23 cellular contexts compared by ENCODE assay signal in the genomic region with DNA sequence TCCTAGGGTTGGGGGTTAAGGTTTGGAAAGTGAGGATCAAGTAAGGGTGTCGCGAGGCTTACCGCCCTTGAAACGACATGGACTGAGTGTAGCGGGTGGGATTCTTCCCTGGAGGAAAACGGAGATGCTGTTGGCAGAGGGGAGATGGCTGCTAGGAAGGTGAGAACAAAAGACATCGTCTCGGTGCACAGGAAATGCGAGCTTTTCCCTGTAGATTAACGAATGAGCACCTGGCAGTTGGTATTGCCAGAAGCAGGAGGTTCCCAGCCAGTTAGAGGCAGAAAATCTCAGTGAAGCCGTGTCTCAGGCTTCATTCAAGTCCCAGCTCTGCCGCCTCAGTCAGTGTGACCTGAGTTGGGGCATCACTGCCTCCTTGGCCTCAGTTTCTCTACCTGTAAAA. TPM values are rescaled to one million over a fixed set of nuclear protein-coding genes. Genes with fewer than 3 reads are reported as not detected.
"Had no signal": no experiment of that assay in that cellular context is flagged by ENCODE, and none has a peak within 500 bp of the region (broad histone marks: within the 10 kb centered on the region; RNA-seq: fewer than 3 reads in every experiment).

No MANE protein-coding gene starts in this region.

- H3K27ac ChIP-seq: coronary artery, esophagus squamous epithelium, hepatocyte, left ventricle myocardium inferior, thoracic aorta had no signal

- H3K4me3 Mint-ChIP-seq: activated CD4-positive, alpha-beta T cell treated with anti-CD3 and anti-CD28 coated beads, Interleukin-2, amount 10 ng/mL, durations not matched to agents 24 days and 14 days; activated CD8-positive, alpha-beta T cell treated with anti-CD3 and anti-CD28 coated beads, Interleukin-2, amount 10 ng/mL, durations not matched to agents 7 days and 5 days; activated naive CD8-positive, alpha-beta T cell treated with anti-CD3 and anti-CD28 coated beads for 36 hours; natural killer cell treated with Interleukin-12 subunit alpha and Interleukin-12 subunit beta and Interleukin-15 and Interleukin-18, amount 100 ng/mL, for 72 hours; stimulated activated effector memory CD8-positive, alpha-beta T cell treated with anti-CD3 and anti-CD28 coated beads, Interleukin-12 subunit alpha, Interleukin-12 subunit beta, amount 100 ng/mL, for 72 hours had no signal

- H3K4me3 ChIP-seq: coronary artery, esophagus squamous epithelium, hepatocyte, left ventricle myocardium inferior, thoracic aorta had no signal

- H3K9me3 Mint-ChIP-seq: activated CD4-positive, alpha-beta T cell treated with anti-CD3 and anti-CD28 coated beads, Interleukin-2, amount 10 ng/mL, durations not matched to agents 24 days and 14 days; activated naive CD8-positive, alpha-beta T cell treated with anti-CD3 and anti-CD28 coated beads for 36 hours; natural killer cell treated with Interleukin-12 subunit alpha and Interleukin-12 subunit beta and Interleukin-15 and Interleukin-18, amount 100 ng/mL, for 72 hours; stimulated activated effector memory CD8-positive, alpha-beta T cell treated with anti-CD3 and anti-CD28 coated beads, Interleukin-12 subunit alpha, Interleukin-12 subunit beta, amount 100 ng/mL, for 72 hours had no signal

- H3K9me3 ChIP-seq: esophagus squamous epithelium, left ventricle myocardium inferior, thoracic aorta had no signal

- H3K36me3 ChIP-seq: esophagus squamous epithelium, left ventricle myocardium inferior, thoracic aorta had no signal

- H3K27ac Mint-ChIP-seq: activated CD4-positive, alpha-beta T cell treated with anti-CD3 and anti-CD28 coated beads, Interleukin-2, amount 10 ng/mL, durations not matched to agents 24 days and 14 days; activated CD8-positive, alpha-beta T cell treated with anti-CD3 and anti-CD28 coated beads, Interleukin-2, amount 10 ng/mL, durations not matched to agents 7 days and 5 days; activated naive CD8-positive, alpha-beta T cell treated with anti-CD3 and anti-CD28 coated beads for 36 hours; natural killer cell treated with Interleukin-12 subunit alpha and Interleukin-12 subunit beta and Interleukin-15 and Interleukin-18, amount 100 ng/mL, for 72 hours; stimulated activated effector memory CD8-positive, alpha-beta T cell treated with anti-CD3 and anti-CD28 coated beads, Interleukin-12 subunit alpha, Interleukin-12 subunit beta, amount 100 ng/mL, for 72 hours had no signal

- H3K36me3 Mint-ChIP-seq: activated naive CD8-positive, alpha-beta T cell treated with anti-CD3 and anti-CD28 coated beads for 36 hours; brain; natural killer cell treated with Interleukin-12 subunit alpha and Interleukin-12 subunit beta and Interleukin-15 and Interleukin-18, amount 100 ng/mL, for 72 hours had no signal

- H3K27me3 ChIP-seq: hepatocyte had no signal

- DNase-seq: activated CD4-positive, alpha-beta T cell treated with anti-CD3 and anti-CD28 coated beads, Interleukin-2, amount 10 ng/mL, durations not matched to agents 24 days and 14 days; activated CD4-positive, CD25-positive, alpha-beta regulatory T cell; activated CD8-positive, alpha-beta memory T cell treated with anti-CD3 and anti-CD28 coated beads, Interleukin-2, amount 50 U/mL, for 4 hours; activated CD8-positive, alpha-beta T cell treated with anti-CD3 and anti-CD28 coated beads, Interleukin-2, amount 10 ng/mL, durations not matched to agents 7 days and 5 days; activated naive CD8-positive, alpha-beta T cell treated with anti-CD3 and anti-CD28 coated beads for 36 hours; activated T-cell treated with anti-CD3 and anti-CD28 coated beads, Interleukin-2, amount 50 U/mL, for 48 hours; amygdala; central memory CD4-positive, alpha-beta T cell; esophagus squamous epithelium; left ventricle myocardium inferior had no signal

RNA-seq across cellular contexts. Expression of a gene that starts 1.4 kb away (rescaled TPM):
- total RNA-seq: activated CD4-positive, alpha-beta T cell treated with anti-CD3 and anti-CD28 coated beads, Interleukin-2, amount 10 ng/mL, durations not matched to agents 24 days and 14 days; activated CD8-positive, alpha-beta T cell treated with anti-CD3 and anti-CD28 coated beads, Interleukin-2, amount 10 ng/mL, durations not matched to agents 7 days and 5 days; activated naive CD8-positive, alpha-beta T cell treated with anti-CD3 and anti-CD28 coated beads for 36 hours; esophagus squamous epithelium; fibroblast of villous mesenchyme; glomerular endothelial cell; hepatocyte; kidney epithelial cell; left ventricle myocardium inferior; natural killer cell treated with Interleukin-12 subunit alpha and Interleukin-12 subunit beta and Interleukin-15 and Interleukin-18, amount 100 ng/mL, for 72 hours; osteocyte; renal cortical epithelial cell; T-helper 2 cell treated with Interferon-gamma antibody and Interleukin-4, amounts not matched to agents 100 ng/mL and 5 ng/mL, for 36 hours; thoracic aorta; ureter had no signal
